ENCODE assay signal across 25 cellular contexts in genomic region chr9:122380293-122380692, GRCh38. TPM values are rescaled to one million over a fixed set of nuclear protein-coding genes. Genes with fewer than 3 reads are reported as not detected.
A peak's percentile ranks its signal among the peaks of the same experiment; 100 is the strongest.
DNase-seq lines count a peak whose midpoint lies in the region; ATAC-seq, FAIRE-seq and TF ChIP-seq lines count a peak whose summit lies in the region.
"Had no signal": no experiment of that assay in that cellular context is flagged by ENCODE, and none has a peak within 500 bp of the region (broad histone marks: within the 10 kb centered on the region; RNA-seq: fewer than 3 reads in every experiment).

No MANE protein-coding gene starts in this region.

- no peaks in the 10 kb centered on the region; the same call in 2 of the 3 replicates for H3K79me2 ChIP-seq in K562 (ENCODE audit: control insufficient read depth, insufficient read depth, low read length)

- H3K27me3 ChIP-seq in K562 (ENCODE audit: control insufficient read depth in 2 of 2, insufficient read depth in 2 of 2, low read length in 2 of 2): no peaks in the 10 kb centered on the region
- H3K27me3 ChIP-seq: BE2C, BLaER1 had no signal

- no peak for FAIRE-seq in K562 (lab: Jason Lieb, UNC)
- FAIRE-seq: A204.1, GM12878, GM19239 had no signal

- H3K4me2 ChIP-seq in K562 (ENCODE audit: insufficient read depth, low read length): no peak overlapping the region
- H3K4me2 ChIP-seq: BLaER1 had no signal

- POLR2A ChIA-PET in HEK293 (lab: Yijun Ruan, JAX) (no interaction called here), K562 (lab: Yijun Ruan, JAX) (no interaction called here)

- H3K4me1 ChIP-seq in HEK293 (ENCODE audit: control insufficient read depth, insufficient read depth, low read length): no peaks in the 10 kb centered on the region
- H3K4me1 ChIP-seq in K562 (replicated peaks in 1 of 2; ENCODE audit: control insufficient read depth in 2 of 2, insufficient read depth in 2 of 2, low read length in 2 of 2): peaks cover 37 to 39% of the 10 kb centered on the region in 2 experiments
- H3K4me1 ChIP-seq: BE2C had no signal

- no peak for TF ChIP-seq RAD21 in K562 (CRISPR knock-in tag; conservative IDR thresholded peaks at IDR 0.05 in 1 of 2, IDR thresholded peaks at IDR 0.05 in 1 of 2)

- DNase-seq in K562 (ENCODE audit: extremely low read depth in 1 of 4, low spot score in 3 of 4) (no peak), Ammon's horn (ENCODE audit: low spot score) (no peak), SIG-M5 treated with dmso at 0.1 percent for 504 hours (lab: John Stamatoyannopoulos, UW; ENCODE audit: unreplicated experiment) (no peak), HUDEP-2 (lab: John Stamatoyannopoulos, UW; ENCODE audit: unreplicated experiment in 76 of 76) (no peak)
- DNase-seq: 8988T; AML-193; BE2C; C1 segment of cervical spinal cord; CD4-positive, alpha-beta memory T cell; CD4-positive, CD25-positive, alpha-beta regulatory T cell; CD8-positive, alpha-beta memory T cell; COR-L47; DMS 273 treated with DMSO at 0.1 percent for 48 hours; DMS153; DMS53; DMS79; DND-41; EL; GDM1 had no signal

- H3K9me3 ChIP-seq in HEK293 (ENCODE audit: control insufficient read depth, insufficient read depth, low read depth, low read length): no peaks in the 10 kb centered on the region
- peaks cover 16% of the 10 kb centered on the region for H3K9me3 ChIP-seq in K562 (replicated peaks; ENCODE audit: control insufficient read depth, insufficient read depth, low read depth, low read length)
- H3K9me3 ChIP-seq: BE2C had no signal

- intact Hi-C loops in K562 (cut with micrococcal nuclease): no loop called here

- TF ChIP-seq CTCF in HEK293 (tag by site-specific recombination; IDR thresholded peaks at IDR 0.05): no peak
- no peak for TF ChIP-seq CTCF in K562 (IDR thresholded peaks at IDR 0.05 in 2 of 3, conservative IDR thresholded peaks at IDR 0.05 in 1 of 3; ENCODE audit: insufficient read depth in 2 of 3, low read depth in 1 of 3, low read length in 3 of 3)

- no TSS peak for BruUV-seq in K562 (replicated peaks; lab: Mats Ljungman, UMichigan)

- H3K27ac ChIP-seq in HEK293 (ENCODE audit: extremely low read depth, low read depth, low read length) (no peak overlapping the region), K562 (ENCODE audit: extremely low read depth, low read depth, low read length) (no peak overlapping the region)
- H3K27ac ChIP-seq: BLaER1 had no signal

- H3K9me1 ChIP-seq in K562 (ENCODE audit: control insufficient read depth, insufficient read depth, low read length): peaks cover 10% of the 10 kb centered on the region

- in situ Hi-C loops in K562 (cut with MboI): no loop called here

- no peak for TF ChIP-seq POLR2A in K562 (conservative IDR thresholded peaks at IDR 0.05)

- CTCF ChIA-PET in HEK293 (lab: Yijun Ruan, JAX) (interaction anchor here (1.0 to 1.6 kb wide), 2 partner anchors 30 to 281 kb away, joined by 3 to 4 read pairs; no protein-coding TSS in a partner anchor), K562 (lab: Yijun Ruan, JAX; ENCODE audit: low intra/inter-chr PET ratio) (no interaction called here)

- H3K4me3 ChIP-seq in HEK293 (ENCODE audit: low read depth, low read length): no peak overlapping the region
- no peak overlapping the region for H3K4me3 ChIP-seq in K562
- H3K4me3 ChIP-seq: BLaER1, GM12878 had no signal

- WGBS in K562 (ENCODE audit: insufficient coverage, low coverage, missing lambda C conversion rate): 69% methylated on average over 4 of the region's 4 CpGs

- H2AFZ ChIP-seq in K562 (ENCODE audit: low read depth, low read length): no peak overlapping the region

- no peaks in the 10 kb centered on the region for H4K20me1 ChIP-seq in K562 (replicated peaks; ENCODE audit: control insufficient read depth, insufficient read depth, low read length)
- H4K20me1 ChIP-seq: BLaER1 had no signal

- TF ChIP-seq EP300 in K562 (IDR thresholded peaks at IDR 0.05; ENCODE audit: low read length): no peak

- no peak overlapping the region for H3K9ac ChIP-seq in K562 (ENCODE audit: insufficient read depth in 1 of 2, low read depth in 2 of 2, low read length in 2 of 2)
- H3K9ac ChIP-seq: BLaER1 had no signal

- H3K36me3 ChIP-seq in HEK293 (ENCODE audit: control insufficient read depth in 2 of 2, insufficient read depth in 1 of 2, low read length in 2 of 2) (no peaks in the 10 kb centered on the region), K562 (ENCODE audit: control insufficient read depth, insufficient read depth, low read length) (no peaks in the 10 kb centered on the region; the same call in 2 of the 3 replicates)
- H3K36me3 ChIP-seq: BE2C had no signal

- no peak for ATAC-seq in K562
- ATAC-seq: GM12878 had no signal

TF ChIP-seq in HEK293, 187 proteins besides CTCF, POLR2A, EP300 and RAD21 (continues in another document):
- TF ChIP-seq ZNF792 (tag by site-specific recombination; IDR thresholded peaks at IDR 0.05) (no peak), ZBTB8A (tag by site-specific recombination; IDR thresholded peaks at IDR 0.05) (no peak), ZNF394 (tag by site-specific recombination; IDR thresholded peaks at IDR 0.05; ENCODE audit: borderline replicate concordance) (peak; percentile 81; the same call in 1 of the 2 replicates)

TF ChIP-seq in K562, 482 proteins besides CTCF, POLR2A, EP300 and RAD21 (continues in another document):
- TF ChIP-seq SMAD3 (CRISPR knock-in tag; conservative IDR thresholded peaks at IDR 0.05): no peak

RNA-seq across cellular contexts. Expression of gene PTGS1, which starts 9.5 kb away (rescaled TPM):
- 8.0 and 9.1 TPM in 2 replicates for total RNA-seq in K562 (2011; cell fraction: chromatin; rRNA removed; ENCODE audit: low replicate concordance)
- 6.3 and 7.7 TPM in 2 replicates for total RNA-seq in K562 (2011; cell fraction: nucleolus; rRNA removed)
- 9.9 and 10.5 TPM in 2 replicates for total RNA-seq in K562 (2011; cell fraction: nucleoplasm; rRNA removed)
- total RNA-seq in K562 (2014; rRNA removed) (4.9 and 5.3 TPM in 2 replicates), K562 (2014; rRNA removed; fragmentation: Illumina TruSeq; extraction: Trizol) (3.4 and 3.6 TPM in 2 replicates), K562 (2015; rRNA removed; fragmentation: Illumina TruSeq; extraction: Trizol) (3.8 and 4.5 TPM in 2 replicates), K562 (2021) (7.2 and 9.1 TPM in 2 replicates)
- polyA plus RNA-seq in K562 (2011; rRNA removed) (5.2 and 12.9 TPM in 2 replicates), K562 (2014; fragmentation: Illumina TruSeq; extraction: Trizol) (7.2 and 7.5 TPM in 2 replicates), K562 (2014; fragmentation: Nextera tagmentation; extraction: Ambion mirVana) (1 to 10 TPM; 3.7 to 8.2 TPM), K562 (2014; rRNA removed) (4.0 and 5.8 TPM in 2 replicates)
- 6.5 and 21.2 TPM in 2 replicates for polyA plus RNA-seq in K562 (2011; cell fraction: cytosol; rRNA removed)
- polyA plus RNA-seq in K562 (2011; cell fraction: nucleus; rRNA removed): 6.4 and 18.4 TPM in 2 replicates
- 10.4 and 10.8 TPM in 2 replicates for polyA plus RNA-seq in K562 (2012)
- 2.5 and 6.5 TPM in 2 replicates for polyA minus RNA-seq in K562 (2011; rRNA and poly(A)+ RNA removed)
- polyA minus RNA-seq in K562 (2011; cell fraction: cytosol; rRNA and poly(A)+ RNA removed): 3.0 and 6.0 TPM in 2 replicates
- polyA minus RNA-seq in K562 (2011; cell fraction: nucleus; rRNA and poly(A)+ RNA removed): 1.6 and 2.3 TPM in 2 replicates
- total RNA-seq: G401 had no signal
- polyA plus RNA-seq: CD8-positive, alpha-beta memory T cell had no signal

Comparison
In these comparisons a context has a peak if more than half of its experiments do, and no peak if none do; other contexts are left out.
1. Of the 44 proteins assayed by ChIP-seq in both K562 and HEK293: peak only in K562: none; only in HEK293: ZBTB11 and ZNF140; in both: none; in neither: 42.